In the genomic region with DNA sequence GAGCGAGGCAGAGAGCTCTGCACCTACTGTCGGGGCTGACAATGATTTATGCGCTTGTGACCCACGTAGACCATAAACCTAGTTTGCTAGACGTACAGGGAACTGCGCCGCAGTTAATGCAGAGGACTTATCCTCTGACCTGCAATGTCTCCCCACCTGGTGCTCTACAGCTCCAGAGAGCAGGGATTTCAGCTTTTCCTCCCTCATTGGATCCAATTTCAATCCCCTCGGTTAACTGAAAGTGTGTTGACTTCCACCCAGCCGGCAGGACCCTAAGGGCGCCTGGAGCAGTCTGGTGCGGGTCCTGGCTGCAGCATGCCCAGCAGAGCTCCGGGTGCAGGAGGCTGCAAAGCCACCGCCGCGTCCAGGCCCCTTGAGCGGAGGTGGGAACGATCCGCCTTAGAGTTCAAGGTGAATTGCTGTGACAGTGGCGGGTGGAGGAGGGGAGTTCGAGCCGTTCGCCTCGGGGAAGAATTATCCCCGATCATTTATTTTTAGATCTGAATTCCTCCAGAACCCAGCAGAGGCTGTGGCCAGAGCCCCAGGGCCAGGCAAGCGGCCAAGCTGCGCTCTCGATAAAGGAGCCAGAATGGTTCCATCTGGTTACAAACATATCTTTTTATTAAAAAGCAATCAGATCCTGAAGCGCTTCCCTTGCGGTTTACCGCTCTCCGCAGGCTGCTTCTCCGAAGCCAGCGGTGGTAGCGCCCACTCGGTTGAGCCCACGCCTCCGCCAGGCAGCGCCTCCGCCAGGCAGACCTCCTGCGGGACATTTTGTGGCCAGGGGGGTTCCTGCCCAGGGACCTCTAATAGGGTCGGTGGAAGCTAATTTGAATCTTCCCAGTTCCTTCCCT, we compare ENCODE assay signal across 8 cellular contexts.
DNase-seq lines count a peak whose midpoint lies in the region; ATAC-seq and TF ChIP-seq lines count a peak whose summit lies in the region.

No MANE protein-coding gene starts in this region.

- no peak for TF ChIP-seq POLR2A in lower leg skin (IDR thresholded peaks at IDR 0.05)

- DNase-seq in T follicular helper cell (ENCODE audit: low read depth) (peak; percentile 12), fibroblast of gingiva (ENCODE audit: low read depth) (peak; percentile 50), non-pigmented ciliary epithelial cell (ENCODE audit: low read depth) (peak; percentile 28), NCI-H2196 treated with DMSO at 0.1 percent for 48 hours (lab: John Stamatoyannopoulos, UW; ENCODE audit: unreplicated experiment) (no peak), lower leg skin (ENCODE audit: low spot score in 2 of 2) (no peak)

- ATAC-seq in HG03439 (IDR thresholded peaks at IDR 0.05; ENCODE audit: unreplicated experiment), result no peak
- ATAC-seq in GM21526 (IDR thresholded peaks at IDR 0.05; ENCODE audit: low FRiP score, unreplicated experiment), result no peak

- no peak for TF ChIP-seq CTCF in lower leg skin (IDR thresholded peaks at IDR 0.05)

- intact Hi-C loops in lower leg skin (cut with DNase I; ENCODE audit: low total_unique reads), result no loop called here

- H3K4me3 ChIP-seq in GM08714 (ENCODE audit: low read length) (peak overlapping the region; percentile 5; the same call in 1 of the 2 replicates), lower leg skin (ENCODE audit: low read depth, poor library complexity, severe bottlenecking) (no peak overlapping the region)

- 4 to 5% methylated on average over 38 to 41 of the region's 41 CpGs for WGBS in lower leg skin, 2 donors

Comparison
In these comparisons a context has a peak if more than half of its experiments do, and no peak if none do; other contexts are left out.
1. DNase-seq: peak in T follicular helper cell (single experiment), fibroblast of gingiva (single experiment) and non-pigmented ciliary epithelial cell (single experiment); none in NCI-H2196 treated with DMSO at 0.1 percent for 48 hours (single experiment) and lower leg skin (0 of 2).